10 cellular contexts compared by ENCODE assay signal in the genomic region with DNA sequence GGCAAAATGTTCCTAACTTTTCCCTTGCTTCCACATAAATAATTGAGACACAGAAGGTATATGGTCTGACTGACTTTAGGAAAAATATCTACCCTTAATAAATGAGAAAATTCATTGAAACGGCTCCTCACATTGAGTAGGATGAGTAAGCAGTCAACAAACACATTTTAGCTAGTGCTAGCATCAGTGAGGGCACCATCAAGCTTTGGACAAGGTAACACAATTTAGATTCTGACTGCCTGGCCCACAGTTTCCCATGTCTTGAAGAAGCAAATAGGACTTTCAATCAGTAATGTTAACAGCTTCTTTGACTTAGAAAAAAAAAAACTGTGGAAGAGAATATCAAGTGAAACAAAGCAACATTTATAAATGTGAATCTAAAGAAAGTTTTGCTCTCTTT.
DNase-seq lines count a peak whose midpoint lies in the region; ATAC-seq and TF ChIP-seq lines count a peak whose summit lies in the region.
"Had no signal": no experiment of that assay in that cellular context is flagged by ENCODE, and none has a peak within 500 bp of the region (broad histone marks: within the 10 kb centered on the region; RNA-seq: fewer than 3 reads in every experiment).

No MANE protein-coding gene starts in this region.

- no peaks in the 10 kb centered on the region for H4K20me1 ChIP-seq in DND-41 (ENCODE audit: insufficient read depth, low read length)

- no peak for DNase-seq in DND-41
- DNase-seq in NB4 (ENCODE audit: low read depth): peak; percentile 59
- DNase-seq in colonic mucosa: no peak
- no peak for DNase-seq in brain microvascular endothelial cell
- DNase-seq in OCI-M2 (lab: John Stamatoyannopoulos, UW; ENCODE audit: unreplicated experiment): no peak
- DNase-seq: MG63; stimulated activated CD4-positive, alpha-beta T cell treated with anti-CD3 and anti-CD28 coated beads, Interleukin-2, amount 100 ng/mL, for 24 hours had no signal

- H3K9me3 ChIP-seq in DND-41 (ENCODE audit: insufficient read depth, low read length, severe bottlenecking) (no peaks in the 10 kb centered on the region), colonic mucosa (no peaks in the 10 kb centered on the region), skeletal muscle tissue (ENCODE audit: control insufficient read depth in 3 of 3, low read length in 3 of 3) (no peaks in the 10 kb centered on the region)
- H3K9me3 ChIP-seq: MG63 had no signal

- H3K79me2 ChIP-seq in DND-41 (ENCODE audit: insufficient read depth, low read length): peaks cover 99% of the 10 kb centered on the region

- intact Hi-C loops in colonic mucosa (cut with DNase I): no loop called here

- peak overlapping the region in 1 of 2 experiments; percentile 42; a peak in 2 of 4 replicates for H3K4me3 ChIP-seq in DND-41 (ENCODE audit: low read depth in 1 of 2, low read length in 2 of 2)
- H3K4me3 ChIP-seq in NB4 (ENCODE audit: low read depth, low read length): no peak overlapping the region
- H3K4me3 ChIP-seq in colonic mucosa: no peak overlapping the region
- peak overlapping the region in 2 of 3 donors; percentile 27 to 45 for H3K4me3 ChIP-seq in skeletal muscle tissue (ENCODE audit: low read length in 3 of 3)
- H3K4me3 ChIP-seq in brain microvascular endothelial cell (ENCODE audit: low read depth, low read length): no peak overlapping the region
- H3K4me3 ChIP-seq: MG63 had no signal

- no peaks in the 10 kb centered on the region for H3K36me3 ChIP-seq in DND-41 (ENCODE audit: insufficient read depth, low read length)
- no peaks in the 10 kb centered on the region for H3K36me3 ChIP-seq in colonic mucosa
- H3K36me3 ChIP-seq in skeletal muscle tissue (ENCODE audit: control insufficient read depth in 3 of 3, insufficient read depth in 3 of 3, low read length in 3 of 3): no peaks in the 10 kb centered on the region
- no peaks in the 10 kb centered on the region for H3K36me3 ChIP-seq in brain microvascular endothelial cell (replicated peaks)
- H3K36me3 ChIP-seq: MG63 had no signal

- H3K27ac ChIP-seq in DND-41 (ENCODE audit: low read length) (peak overlapping the region; percentile 91), colonic mucosa (peak overlapping the region; percentile 63), skeletal muscle tissue (ENCODE audit: low read depth, low read length) (peak overlapping the region; percentile 86), brain microvascular endothelial cell (no peak overlapping the region)

- H3K27me3 ChIP-seq in DND-41 (ENCODE audit: insufficient read depth, low read length, poor library complexity) (no peaks in the 10 kb centered on the region), colonic mucosa (no peaks in the 10 kb centered on the region), skeletal muscle tissue (ENCODE audit: control insufficient read depth in 3 of 3, insufficient read depth in 3 of 3, low read length in 3 of 3) (no peaks in the 10 kb centered on the region), brain microvascular endothelial cell (replicated peaks) (no peaks in the 10 kb centered on the region)
- H3K27me3 ChIP-seq: MG63 had no signal

- H3K4me1 ChIP-seq in DND-41 (ENCODE audit: insufficient read depth, low read length) (peaks cover 80% of the 10 kb centered on the region), colonic mucosa (no peaks in the 10 kb centered on the region), skeletal muscle tissue (ENCODE audit: control insufficient read depth in 3 of 3, insufficient read depth in 3 of 3, low read length in 3 of 3) (peaks cover 0 to 7% (median 5%) of the 10 kb centered on the region in 3 donors)

- ATAC-seq in DND-41 (ENCODE audit: insufficient read depth, low read depth) (peak; percentile 22; the same call in 1 of the 3 replicates), GM21360 (IDR thresholded peaks at IDR 0.05; ENCODE audit: unreplicated experiment) (no peak), GM21723 (IDR thresholded peaks at IDR 0.05; ENCODE audit: unreplicated experiment) (no peak)

- H3K4me2 ChIP-seq in DND-41 (ENCODE audit: insufficient read depth, low read length): peak overlapping the region; percentile 60

- TF ChIP-seq CTCF in DND-41 (IDR thresholded peaks at IDR 0.05; ENCODE audit: borderline replicate concordance, extremely low read depth, low read length, poor library complexity, severe bottlenecking) (no peak), NB4 (IDR thresholded peaks at IDR 0.05; ENCODE audit: low read depth, low read length) (no peak), colonic mucosa (IDR thresholded peaks at IDR 0.05) (no peak), brain microvascular endothelial cell (IDR thresholded peaks at IDR 0.05; ENCODE audit: low read depth, low read length, missing control alignments) (no peak)

- in situ Hi-C loops in brain microvascular endothelial cell (cut with HindIII; ENCODE audit: low pct_ligation_motif_present, low sequenced_read_pairs): no loop called here

- no peak for TF ChIP-seq POLR2A in NB4 (IDR thresholded peaks at IDR 0.05; ENCODE audit: extremely low read depth, insufficient read length)

- peak overlapping the region; percentile 71 for H3K9ac ChIP-seq in DND-41 (ENCODE audit: low read depth, low read length)
- H3K9ac ChIP-seq in colonic mucosa (ENCODE audit: low read depth in 2 of 2, low read length in 2 of 2): no peak overlapping the region
- H3K9ac ChIP-seq in skeletal muscle tissue (ENCODE audit: low read depth in 1 of 3, low read length in 3 of 3): no peak overlapping the region

- H2AFZ ChIP-seq in DND-41 (ENCODE audit: low read depth, low read length): 0 out of 2 replicates have a peak overlapping the region, but pooled peaks have one; percentile 7

Comparison
In these comparisons a context has a peak if more than half of its experiments do, and no peak if none do; other contexts are left out.
1. H3K4me3 ChIP-seq: peak in skeletal muscle tissue (2 of 3); none in NB4 (single experiment), colonic mucosa (single experiment) and brain microvascular endothelial cell (single experiment).